In the genomic region with DNA sequence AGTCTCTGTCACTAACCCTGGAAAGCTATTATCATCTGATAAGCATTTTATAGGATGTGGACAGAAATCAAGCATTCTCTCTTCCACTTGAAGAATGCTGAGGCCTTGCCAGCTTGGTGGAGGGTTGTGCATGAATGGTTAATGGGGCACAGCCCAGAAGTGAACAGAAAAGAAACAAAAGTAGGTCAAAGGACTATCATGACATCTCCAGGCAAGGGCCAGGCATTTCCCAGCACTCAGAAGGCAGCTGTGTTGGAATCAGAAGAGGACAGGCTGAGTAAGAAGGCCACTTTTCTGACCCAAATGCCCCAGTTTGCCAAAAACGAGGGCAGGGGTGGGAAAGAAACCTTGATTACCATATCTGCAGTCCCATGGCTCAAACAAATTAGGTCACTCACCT, we compare ENCODE assay signal across 18 cellular contexts. TPM values are rescaled to one million over a fixed set of nuclear protein-coding genes. Genes with fewer than 3 reads are reported as not detected.
"Had no signal": no experiment of that assay in that cellular context is flagged by ENCODE, and none has a peak within 500 bp of the region (broad histone marks: within the 10 kb centered on the region; RNA-seq: fewer than 3 reads in every experiment).

No MANE protein-coding gene starts in this region.

- H3K4me3 ChIP-seq: body of pancreas, heart right ventricle, left lung, prostate gland, testis had no signal

- H3K27ac ChIP-seq: body of pancreas, epithelial cell of prostate, heart right ventricle, left lung, prostate gland, testis, VCaP had no signal

- H3K36me3 ChIP-seq: heart right ventricle, left lung, prostate gland had no signal

- ATAC-seq: activated CD4-positive, alpha-beta T cell treated with anti-CD3 and anti-CD28 coated beads for 36 hours; activated CD8-positive, alpha-beta T cell treated with anti-CD3 and anti-CD28 coated beads for 36 hours; activated T-cell treated with anti-CD3 and anti-CD28 coated beads, Interleukin-2, amount 50 U/mL, for 72 hours; body of pancreas; left lung; natural killer cell; sciatic nerve had no signal

- H3K9me3 ChIP-seq: body of pancreas, heart right ventricle, left lung, prostate gland, testis had no signal

- DNase-seq: activated CD4-positive, alpha-beta T cell treated with anti-CD3 and anti-CD28 coated beads for 36 hours; activated CD8-positive, alpha-beta memory T cell treated with anti-CD3 and anti-CD28 coated beads, Interleukin-2, amount 50 U/mL, for 4 hours; activated CD8-positive, alpha-beta T cell treated with anti-CD3 and anti-CD28 coated beads for 36 hours; activated T-cell treated with anti-CD3 and anti-CD28 coated beads, Interleukin-2, amount 50 U/mL, for 72 hours; body of pancreas; cortex of kidney; effector memory CD4-positive, alpha-beta T cell; heart right ventricle; left lung; natural killer cell; stimulated activated CD4-positive, alpha-beta T cell treated with anti-CD3 and anti-CD28 coated beads, Interleukin-12 subunit alpha, Interleukin-12 subunit beta, amount 100 ng/mL, for 4 hours; stimulated activated CD4-positive, alpha-beta T cell treated with anti-CD3 and anti-CD28 coated beads, Interleukin-2, amount 100 ng/mL, for 48 hours; T1000; testis had no signal

- H3K4me1 ChIP-seq: body of pancreas, heart right ventricle, left lung, prostate gland, testis had no signal

- H3K27me3 ChIP-seq: body of pancreas, testis had no signal

RNA-seq across cellular contexts. Expression of a gene that starts 12.4 kb away (rescaled TPM):
- total RNA-seq: activated CD4-positive, alpha-beta T cell treated with anti-CD3 and anti-CD28 coated beads for 36 hours; activated CD8-positive, alpha-beta T cell treated with anti-CD3 and anti-CD28 coated beads for 36 hours had no signal
